ENCODE assay signal across 17 cellular contexts in genomic region chr10:23340346-23340745, GRCh38. TPM values are rescaled to one million over a fixed set of nuclear protein-coding genes. Genes with fewer than 3 reads are reported as not detected.
"Had no signal": no experiment of that assay in that cellular context is flagged by ENCODE, and none has a peak within 500 bp of the region (broad histone marks: within the 10 kb centered on the region; RNA-seq: fewer than 3 reads in every experiment).

No MANE protein-coding gene starts in this region.

- FAIRE-seq: pancreas had no signal

- H3K9me3 ChIP-seq: ascending aorta, breast epithelium, gastrocnemius medialis, heart left ventricle, pancreas, thyroid gland had no signal

- H3K27ac Mint-ChIP-seq: activated T-helper 2 cell treated with anti-CD3 and anti-CD28 coated beads, Interferon-gamma antibody, Interleukin-2, Interleukin-4, amounts not matched to agents 10 μg/mL and 5 μg/mL and 100 μg/mL, durations not matched to agents 14 hours and 24 hours and 36 hours; effector memory CD8-positive, alpha-beta T cell had no signal

- H3K4me1 ChIP-seq: ascending aorta, breast epithelium, pancreas had no signal

- H3K9me3 Mint-ChIP-seq: activated T-helper 2 cell treated with anti-CD3 and anti-CD28 coated beads, Interferon-gamma antibody, Interleukin-2, Interleukin-4, amounts not matched to agents 10 μg/mL and 5 μg/mL and 100 μg/mL, durations not matched to agents 14 hours and 24 hours and 36 hours; effector memory CD8-positive, alpha-beta T cell had no signal

- DNase-seq: activated CD4-positive, alpha-beta T cell treated with anti-CD3 and anti-CD28 coated beads for 1 hour; cerebellar nuclear complex; effector memory CD8-positive, alpha-beta T cell; gastrocnemius medialis; heart left ventricle; left cardiac atrium; pancreas; stimulated activated CD4-positive, alpha-beta T cell treated with anti-CD3 and anti-CD28 coated beads, Interleukin-12 subunit alpha, Interleukin-12 subunit beta, amount 100 ng/mL, for 4 hours; stimulated activated CD4-positive, alpha-beta T cell treated with anti-CD3 and anti-CD28 coated beads, Interleukin-2, amount 100 ng/mL, for 24 hours; thyroid gland had no signal

- H3K4me3 Mint-ChIP-seq: effector memory CD8-positive, alpha-beta T cell had no signal

- H3K27me3 ChIP-seq: ascending aorta, gastrocnemius medialis, thyroid gland had no signal

- H3K4me3 ChIP-seq: ascending aorta, breast epithelium, gastrocnemius medialis, heart left ventricle, pancreas, SK-N-MC, thyroid gland had no signal

- ATAC-seq: gastrocnemius medialis, heart left ventricle, left cardiac atrium, pancreas had no signal

- H3K27ac ChIP-seq: ascending aorta, breast epithelium, gastrocnemius medialis, pancreas, SK-N-MC, thyroid gland had no signal

- H3K36me3 ChIP-seq: ascending aorta, breast epithelium, gastrocnemius medialis, heart left ventricle, pancreas, thyroid gland had no signal

- H3K36me3 Mint-ChIP-seq: naive thymus-derived CD4-positive, alpha-beta T cell had no signal

RNA-seq across cellular contexts. Expression of gene C10orf67, which starts 4.3 kb away (rescaled TPM):
- total RNA-seq: activated T-helper 2 cell treated with anti-CD3 and anti-CD28 coated beads, Interferon-gamma antibody, Interleukin-2, Interleukin-4, amounts not matched to agents 10 μg/mL and 5 μg/mL and 100 μg/mL, durations not matched to agents 14 hours and 24 hours and 36 hours; ascending aorta; lung microvascular endothelial cell; naive thymus-derived CD4-positive, alpha-beta T cell; urinary bladder had no signal
- polyA plus RNA-seq: naive thymus-derived CD4-positive, alpha-beta T cell; urinary bladder had no signal
